ENCODE assay signal across 21 cellular contexts in the genomic region with DNA sequence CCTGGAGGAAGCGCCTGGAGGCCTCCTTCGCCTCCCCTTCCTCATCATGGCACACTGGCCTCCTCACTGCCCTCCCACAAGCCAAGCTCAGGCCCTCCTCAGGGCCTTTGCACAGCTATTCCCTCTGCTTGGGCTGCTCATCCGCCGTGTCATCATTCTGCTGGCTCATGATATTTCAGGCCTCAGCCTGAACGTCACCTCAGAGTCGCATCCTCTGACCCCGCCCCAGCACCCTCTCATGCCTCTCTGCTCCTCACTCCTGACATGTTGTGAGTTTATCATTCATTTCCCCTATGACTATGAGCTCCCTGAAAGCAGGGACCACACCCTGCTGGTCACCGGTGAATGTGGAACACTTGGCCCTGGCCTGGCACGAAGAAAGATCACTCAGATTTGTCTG. TPM values are rescaled to one million over a fixed set of nuclear protein-coding genes. Genes with fewer than 3 reads are reported as not detected.
DNase-seq lines count a peak whose midpoint lies in the region; ATAC-seq and TF ChIP-seq lines count a peak whose summit lies in the region.
"Had no signal": no experiment of that assay in that cellular context is flagged by ENCODE, and none has a peak within 500 bp of the region (broad histone marks: within the 10 kb centered on the region; RNA-seq: fewer than 3 reads in every experiment).

No MANE protein-coding gene starts in this region.

- TF ChIP-seq POLR2A in Peyer's patch (IDR thresholded peaks at IDR 0.05), result no peak

- no peak for ATAC-seq in HG03196 (IDR thresholded peaks at IDR 0.05; ENCODE audit: unreplicated experiment)

- H3K9me3 Mint-ChIP-seq in activated CD4-positive, alpha-beta memory T cell treated with anti-CD3 and anti-CD28 coated beads for 36 hours, result no peaks in the 10 kb centered on the region

- no peaks in the 10 kb centered on the region for H3K9me3 ChIP-seq in Peyer's patch
- H3K9me3 ChIP-seq: stomach, transverse colon had no signal

- H3K27ac ChIP-seq in Peyer's patch, result no peak overlapping the region
- H3K27ac ChIP-seq: dorsolateral prefrontal cortex, skin epidermis, stomach, transverse colon had no signal

- CTCF ChIA-PET in activated CD4-positive, alpha-beta memory T cell treated with anti-CD3 and anti-CD28 coated beads for 36 hours (lab: Charles Lee), result interaction anchor here (0.9 to 1.2 kb wide), 2 partner anchors 46 to 165 kb away, joined by 3 read pairs; no protein-coding TSS in a partner anchor

- no peaks in the 10 kb centered on the region for H3K36me3 ChIP-seq in Peyer's patch
- H3K36me3 ChIP-seq: stomach, transverse colon had no signal

- intact Hi-C loops in activated CD4-positive, alpha-beta memory T cell treated with anti-CD3 and anti-CD28 coated beads for 36 hours (cut with micrococcal nuclease), result no loop called here

- no peaks in the 10 kb centered on the region for H3K4me1 Mint-ChIP-seq in activated CD4-positive, alpha-beta memory T cell treated with anti-CD3 and anti-CD28 coated beads for 36 hours (ENCODE audit: low read depth)

- POLR2A ChIA-PET in activated CD4-positive, alpha-beta memory T cell treated with anti-CD3 and anti-CD28 coated beads for 36 hours (lab: Charles Lee), result no interaction called here

- H3K27ac Mint-ChIP-seq in activated CD4-positive, alpha-beta memory T cell treated with anti-CD3 and anti-CD28 coated beads for 36 hours, result no peak overlapping the region

- H3K27me3 ChIP-seq in Peyer's patch, result no peaks in the 10 kb centered on the region
- H3K27me3 ChIP-seq: dorsolateral prefrontal cortex, stomach, transverse colon had no signal

- no peak overlapping the region for H3K4me3 Mint-ChIP-seq in activated CD4-positive, alpha-beta memory T cell treated with anti-CD3 and anti-CD28 coated beads for 36 hours

- H3K4me1 ChIP-seq in Peyer's patch, result no peaks in the 10 kb centered on the region
- H3K4me1 ChIP-seq: transverse colon had no signal

- no peak for TF ChIP-seq CTCF in fibroblast of mammary gland (conservative IDR thresholded peaks at IDR 0.05; ENCODE audit: control insufficient read depth, insufficient read depth, low read depth, low read length)
- no peak for TF ChIP-seq CTCF in Peyer's patch (IDR thresholded peaks at IDR 0.05)

- H3K27me3 Mint-ChIP-seq in activated CD4-positive, alpha-beta memory T cell treated with anti-CD3 and anti-CD28 coated beads for 36 hours, result no peaks in the 10 kb centered on the region

- DNase-seq in A172 (ENCODE audit: low spot score) (peak; percentile 25), CD1c-positive myeloid dendritic cell (ENCODE audit: extremely low spot score) (peak; percentile 66), fibroblast of mammary gland (ENCODE audit: low read depth) (peak; percentile 40), AG08395 (ENCODE audit: low spot score) (no peak), NCI-H1436 treated with DMSO at 0.1 percent for 48 hours (lab: John Stamatoyannopoulos, UW) (no peak), Peyer's patch (no peak)
- peak; percentile 45 for DNase-seq in activated CD4-positive, alpha-beta memory T cell treated with anti-CD3 and anti-CD28 coated beads for 36 hours
- DNase-seq: activated CD4-positive, alpha-beta T cell treated with anti-CD3 and anti-CD28 coated beads, Interleukin-2, amount 50 U/mL, for 4 hours; amniotic stem cell; DMS79; Kasumi-1; kidney glomerular epithelial cell; NCI-H1092 treated with DMSO at 0.1 percent for 48 hours; NCI-H510A; stimulated activated CD4-positive, alpha-beta T cell treated with anti-CD3 and anti-CD28 coated beads, Interleukin-4, amount 100 ng/mL, for 1 hour; stomach; transverse colon had no signal

- H3K4me3 ChIP-seq in fibroblast of mammary gland (ENCODE audit: control insufficient read depth, low read depth, low read length) (no peak overlapping the region), Peyer's patch (no peak overlapping the region)
- H3K4me3 ChIP-seq: dorsolateral prefrontal cortex, skin epidermis, stomach, transverse colon had no signal

- H3K36me3 Mint-ChIP-seq in activated CD4-positive, alpha-beta memory T cell treated with anti-CD3 and anti-CD28 coated beads for 36 hours, result no peaks in the 10 kb centered on the region

RNA-seq across cellular contexts. Expression of gene POC1A, which starts 20.7 kb away (rescaled TPM):
- total RNA-seq in A172 (2014; rRNA removed; shearing (Covaris generic)), result 16.5 and 19.0 TPM in 2 replicates
- 10 to 100 TPM; 28.5 to 30.5 TPM for total RNA-seq in activated CD4-positive, alpha-beta memory T cell treated with anti-CD3 and anti-CD28 coated beads for 36 hours
- 1 to 10 TPM; 3.4 to 9.3 (median 6.5) TPM for total RNA-seq in Peyer's patch

RNA-seq across cellular contexts. Expression of gene ALAS1, which starts 23.1 kb away (rescaled TPM):
- total RNA-seq in A172 (2014; rRNA removed; shearing (Covaris generic)), result 60.1 and 66.9 TPM in 2 replicates
- total RNA-seq in activated CD4-positive, alpha-beta memory T cell treated with anti-CD3 and anti-CD28 coated beads for 36 hours, result 10 to 100 TPM; 64.4 to 64.5 TPM
- total RNA-seq in Peyer's patch, result 10 to 100 TPM; 73.3 to 92.8 (median 89.8) TPM

RNA-seq across cellular contexts. Expression of gene TLR9, which starts 50.5 kb away (rescaled TPM):
- total RNA-seq in A172 (2014; rRNA removed; shearing (Covaris generic)), result not detected in 2 replicates
- under 1 TPM; 0.59 to 0.90 TPM for total RNA-seq in activated CD4-positive, alpha-beta memory T cell treated with anti-CD3 and anti-CD28 coated beads for 36 hours
- 1 to 10 TPM in 1 of 4 donors, under 1 TPM in 1, not detected in 2; 0.27 to 1.7 TPM for total RNA-seq in Peyer's patch
- total RNA-seq: epithelial cell of proximal tubule, stomach had no signal

Comparison
In these comparisons a context has a peak if more than half of its experiments do, and no peak if none do; other contexts are left out.
1. DNase-seq: peak in A172 (single experiment), CD1c-positive myeloid dendritic cell (single experiment), activated CD4-positive, alpha-beta memory T cell treated with anti-CD3 and anti-CD28 coated beads for 36 hours (single experiment) and fibroblast of mammary gland (single experiment); none in AG08395 (single experiment), NCI-H1436 treated with DMSO at 0.1 percent for 48 hours (single experiment) and Peyer's patch (0 of 3).